ENCODE assay signal across 25 cellular contexts in the genomic region with DNA sequence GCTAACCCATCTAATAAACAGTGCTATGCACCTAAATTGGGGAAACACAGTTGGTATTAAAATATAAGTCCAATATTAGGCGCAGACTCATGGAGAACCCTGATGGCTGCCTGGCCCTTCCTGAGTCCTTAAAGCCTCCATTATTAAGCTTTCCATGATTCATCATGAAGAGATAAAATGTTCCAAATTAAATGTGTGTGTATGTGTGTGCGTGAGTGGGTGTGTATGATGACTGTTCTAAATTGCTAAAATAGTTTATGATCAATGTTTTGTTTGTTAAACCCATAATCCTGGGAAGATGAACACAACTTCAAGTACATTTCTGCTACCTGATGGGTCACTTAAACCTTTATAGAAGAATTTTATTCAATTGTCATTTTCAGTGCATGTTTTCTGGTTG. TPM values are rescaled to one million over a fixed set of nuclear protein-coding genes. Genes with fewer than 3 reads are reported as not detected.
"Had no signal": no experiment of that assay in that cellular context is flagged by ENCODE, and none has a peak within 500 bp of the region (broad histone marks: within the 10 kb centered on the region; RNA-seq: fewer than 3 reads in every experiment).

No MANE protein-coding gene starts in this region.

- H3K4me1 ChIP-seq: SJCRH30 had no signal

- H3K36me3 ChIP-seq: ascending aorta, SJCRH30 had no signal

- H3K4me3 Mint-ChIP-seq: activated CD8-positive, alpha-beta memory T cell treated with anti-CD3 and anti-CD28 coated beads, Interleukin-2, amount 10 ng/mL, durations not matched to agents 7 days and 5 days; activated naive CD4-positive, alpha-beta T cell treated with anti-CD3 and anti-CD28 coated beads, Interleukin-2, amount 50 U/mL, for 24 hours; activated T-cell treated with anti-CD3 and anti-CD28 coated beads, Interleukin-2, amount 50 U/mL, for 24 hours; activated T-helper 1 cell treated with anti-CD3 and anti-CD28 coated beads, Interleukin-12 subunit alpha, Interleukin-12 subunit beta, Interleukin-2, Interleukin-4 antibody, amounts not matched to agents 30 ng/mL and 10 ng/mL and 1 ng/mL, durations not matched to agents 14 hours and 24 hours and 36 hours; central memory CD8-positive, alpha-beta T cell had no signal

- H3K4me3 ChIP-seq: ascending aorta, body of pancreas, SJCRH30 had no signal

- H3K9me3 Mint-ChIP-seq: activated naive CD4-positive, alpha-beta T cell treated with anti-CD3 and anti-CD28 coated beads, Interleukin-2, amount 50 U/mL, for 24 hours; activated T-cell treated with anti-CD3 and anti-CD28 coated beads, Interleukin-2, amount 50 U/mL, for 24 hours; activated T-helper 1 cell treated with anti-CD3 and anti-CD28 coated beads, Interleukin-12 subunit alpha, Interleukin-12 subunit beta, Interleukin-2, Interleukin-4 antibody, amounts not matched to agents 30 ng/mL and 10 ng/mL and 1 ng/mL, durations not matched to agents 14 hours and 24 hours and 36 hours; central memory CD8-positive, alpha-beta T cell had no signal

- H3K27ac ChIP-seq: ascending aorta, body of pancreas, SJCRH30, VCaP had no signal

- H3K9ac ChIP-seq: SK-N-SH had no signal

- ATAC-seq: activated CD8-positive, alpha-beta memory T cell treated with anti-CD3 and anti-CD28 coated beads, Interleukin-2, amount 10 ng/mL, durations not matched to agents 7 days and 5 days; body of pancreas; Right ventricle myocardium inferior had no signal

- H3K27me3 ChIP-seq: ascending aorta, body of pancreas, SJCRH30 had no signal

- H3K27me3 Mint-ChIP-seq: activated CD8-positive, alpha-beta memory T cell treated with anti-CD3 and anti-CD28 coated beads, Interleukin-2, amount 10 ng/mL, durations not matched to agents 7 days and 5 days; activated naive CD4-positive, alpha-beta T cell treated with anti-CD3 and anti-CD28 coated beads, Interleukin-2, amount 50 U/mL, for 24 hours; activated T-cell treated with anti-CD3 and anti-CD28 coated beads, Interleukin-2, amount 50 U/mL, for 24 hours; central memory CD8-positive, alpha-beta T cell had no signal

- H3K36me3 Mint-ChIP-seq: activated CD8-positive, alpha-beta memory T cell treated with anti-CD3 and anti-CD28 coated beads, Interleukin-2, amount 10 ng/mL, durations not matched to agents 7 days and 5 days; activated naive CD4-positive, alpha-beta T cell treated with anti-CD3 and anti-CD28 coated beads, Interleukin-2, amount 50 U/mL, for 24 hours had no signal

- H3K4me1 Mint-ChIP-seq: central memory CD8-positive, alpha-beta T cell had no signal

- DNase-seq: activated CD4-positive, alpha-beta T cell treated with anti-CD3 and anti-CD28 coated beads for 4 hours; activated CD4-positive, alpha-beta T cell treated with anti-CD3 and anti-CD28 coated beads, Interleukin-2, amount 50 U/mL, for 4 hours; activated CD4-positive, CD25-positive, alpha-beta regulatory T cell; activated CD8-positive, alpha-beta memory T cell treated with anti-CD3 and anti-CD28 coated beads, Interleukin-2, amount 10 ng/mL, durations not matched to agents 7 days and 5 days; activated effector memory CD4-positive, alpha-beta T cell treated with Interleukin-2 at 50 U/mL for 16 hours; activated naive CD4-positive, alpha-beta T cell; activated T-cell treated with anti-CD3 and anti-CD28 coated beads, Interleukin-2, amount 50 U/mL, for 24 hours; amniotic stem cell; body of pancreas; Kasumi-1; NCI-H1930; NCI-H2171; NCI-H2227 treated with DMSO at 0.1 percent for 48 hours; NCI-H446 treated with DMSO at 0.1 percent for 48 hours; NCI-H524 treated with DMSO at 0.1 percent for 48 hours; NCI-H82; SJCRH30; SK-N-SH; T-helper 1 cell had no signal

- H3K4me2 ChIP-seq: SK-N-SH had no signal

- H3K27ac Mint-ChIP-seq: activated CD8-positive, alpha-beta memory T cell treated with anti-CD3 and anti-CD28 coated beads, Interleukin-2, amount 10 ng/mL, durations not matched to agents 7 days and 5 days; activated naive CD4-positive, alpha-beta T cell treated with anti-CD3 and anti-CD28 coated beads, Interleukin-2, amount 50 U/mL, for 24 hours; activated T-cell treated with anti-CD3 and anti-CD28 coated beads, Interleukin-2, amount 50 U/mL, for 24 hours; activated T-helper 1 cell treated with anti-CD3 and anti-CD28 coated beads, Interleukin-12 subunit alpha, Interleukin-12 subunit beta, Interleukin-2, Interleukin-4 antibody, amounts not matched to agents 30 ng/mL and 10 ng/mL and 1 ng/mL, durations not matched to agents 14 hours and 24 hours and 36 hours had no signal

- H3K9me3 ChIP-seq: ascending aorta, body of pancreas, SJCRH30, SK-N-SH had no signal

RNA-seq across cellular contexts. Expression of a gene that starts 43.8 kb away (rescaled TPM):
- total RNA-seq: ascending aorta had no signal
